Comparison of ENCODE assay signal across 1 cellular context in genomic region chr2:121307048-121307447, GRCh38.
A peak's percentile ranks its signal among the peaks of the same experiment; 100 is the strongest.
TF ChIP-seq lines count a peak whose summit lies in the region.

No MANE protein-coding gene starts in this region.

TF ChIP-seq in IMR-90, 13 proteins besides CTCF, POLR2A, EP300 and RAD21:
- TF ChIP-seq MAFK (IDR thresholded peaks at IDR 0.05; ENCODE audit: low read depth, low read length) (peak; percentile 56), MAZ (IDR thresholded peaks at IDR 0.05; ENCODE audit: borderline replicate concordance, low read depth, low read length) (no peak)
